Comparison of ENCODE assay signal across 16 cellular contexts in the genomic region with DNA sequence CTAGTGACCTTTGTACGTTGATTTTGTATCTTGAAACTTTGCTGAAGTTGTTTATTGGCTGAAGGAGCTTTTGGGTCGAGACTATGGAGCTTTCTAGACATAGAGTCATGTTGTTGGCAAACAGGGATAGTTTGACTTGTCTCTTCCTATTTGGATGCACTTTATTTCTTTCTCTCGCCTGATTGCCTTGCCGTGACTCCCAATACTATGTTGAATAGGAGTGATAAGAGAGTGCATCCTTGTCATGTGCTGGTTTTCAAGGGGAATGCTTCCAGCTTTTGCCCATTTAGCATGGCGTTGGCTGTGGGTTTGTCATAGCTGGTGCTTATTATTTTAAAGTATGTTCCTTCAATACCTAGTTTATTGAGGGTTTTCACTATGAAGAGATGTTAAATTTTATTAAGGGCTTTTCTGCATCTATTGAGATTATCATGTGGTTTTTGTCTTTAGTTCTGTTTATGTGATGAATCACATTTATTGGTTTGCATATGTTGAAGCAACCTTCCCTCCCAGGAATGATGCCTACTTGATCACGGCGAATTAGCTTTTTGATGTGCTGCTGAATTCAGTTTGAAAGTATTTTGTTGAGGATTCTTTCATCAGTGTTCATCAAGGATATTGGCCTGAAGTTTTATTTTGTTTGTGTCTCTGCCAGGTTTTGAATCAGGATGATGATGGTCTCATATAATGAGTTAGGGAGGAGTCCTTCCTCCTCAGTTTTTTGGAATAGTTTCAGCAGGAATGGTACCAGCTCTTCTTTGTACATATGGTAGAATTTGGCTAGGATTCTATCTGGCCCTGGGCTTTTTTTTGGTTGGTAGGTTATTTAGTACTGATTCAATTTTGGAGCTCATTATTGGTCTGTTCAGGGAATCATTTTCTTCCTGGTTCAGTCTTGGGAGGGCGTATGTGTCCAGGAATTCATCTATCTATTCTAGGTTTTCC.
DNase-seq lines count a peak whose midpoint lies in the region; ATAC-seq, FAIRE-seq and TF ChIP-seq lines count a peak whose summit lies in the region.
"Had no signal": no experiment of that assay in that cellular context is flagged by ENCODE, and none has a peak within 500 bp of the region (broad histone marks: within the 10 kb centered on the region; RNA-seq: fewer than 3 reads in every experiment).

No MANE protein-coding gene starts in this region.

- H3K36me3 ChIP-seq in RWPE2 (ENCODE audit: low read depth) (no peaks in the 10 kb centered on the region), small intestine (ENCODE audit: control insufficient read depth in 2 of 2, insufficient read depth in 2 of 2, low read length in 2 of 2) (no peaks in the 10 kb centered on the region)
- H3K36me3 ChIP-seq: heart right ventricle had no signal

- H3K27ac ChIP-seq in RWPE2 (ENCODE audit: poor library complexity, severe bottlenecking) (peak overlapping the region; percentile 66), small intestine (ENCODE audit: low read depth in 1 of 2, low read length in 1 of 2) (no peak overlapping the region)
- H3K27ac ChIP-seq: heart right ventricle had no signal

- ATAC-seq in RWPE2 (ENCODE audit: low read depth) = peak; percentile 74
- no peak for ATAC-seq in GM19023 (IDR thresholded peaks at IDR 0.05; ENCODE audit: unreplicated experiment)
- ATAC-seq in HG02678 (IDR thresholded peaks at IDR 0.05; ENCODE audit: unreplicated experiment) = no peak
- ATAC-seq: activated T-cell treated with anti-CD3 and anti-CD28 coated beads, Interleukin-2, amount 50 U/mL, for 72 hours; heart right ventricle; left colon; stimulated activated naive CD8-positive, alpha-beta T cell treated with anti-CD3 and anti-CD28 coated beads, Interleukin-15, Interleukin-2, amounts not matched to agents 100 U/mL and 50 U/mL, for 24 hours had no signal

- 62 to 66% (median 63%) methylated on average over 8 of the region's 8 CpGs for WGBS in small intestine, 3 donors

- DNase-seq in H54 (ENCODE audit: insufficient read length, low spot score) (no peak), RWPE2 (ENCODE audit: low spot score) (no peak), fibroblast of peridontal ligament (ENCODE audit: extremely low read depth) (peak; percentile 95), small intestine (peak; percentile 36)
- no peak for DNase-seq in stimulated activated CD4-positive, alpha-beta T cell treated with anti-CD3 and anti-CD28 coated beads, Interleukin-1b, Interleukin-23, amount 100 ng/mL, for 48 hours
- DNase-seq: activated CD4-positive, alpha-beta T cell treated with anti-CD3 and anti-CD28 coated beads, Interleukin-2, amount 50 U/mL, for 48 hours; activated T-cell treated with anti-CD3 and anti-CD28 coated beads, Interleukin-2, amount 50 U/mL, for 72 hours; aorta; effector CD8-positive, alpha-beta T cell; heart right ventricle; left colon; NCI-H1930; stimulated activated naive CD8-positive, alpha-beta T cell treated with anti-CD3 and anti-CD28 coated beads, Interleukin-15, Interleukin-2, amounts not matched to agents 100 U/mL and 50 U/mL, for 24 hours had no signal

- H3K9me3 ChIP-seq in RWPE2 (ENCODE audit: severe bottlenecking) = no peaks in the 10 kb centered on the region
- no peaks in the 10 kb centered on the region for H3K9me3 ChIP-seq in small intestine (ENCODE audit: control insufficient read depth, low read depth)
- H3K9me3 ChIP-seq: heart right ventricle had no signal

- H3K4me3 ChIP-seq in RWPE2 (ENCODE audit: severe bottlenecking) = no peak overlapping the region
- no peak overlapping the region for H3K4me3 ChIP-seq in small intestine (ENCODE audit: low read depth in 1 of 2, low read length in 2 of 2)
- H3K4me3 ChIP-seq: heart right ventricle had no signal

- H3K4me1 ChIP-seq in RWPE2 (ENCODE audit: insufficient read depth, poor library complexity, severe bottlenecking) (peaks cover 43% of the 10 kb centered on the region), small intestine (ENCODE audit: control insufficient read depth in 2 of 2, insufficient read depth in 1 of 2, low read depth in 1 of 2, low read length in 1 of 2) (peaks cover 2 to 5% of the 10 kb centered on the region in 2 donors)

- TF ChIP-seq POLR2A in H54 (IDR thresholded peaks at IDR 0.05; ENCODE audit: low read depth, low read length) = no peak

- H3K27me3 ChIP-seq in RWPE2 (ENCODE audit: insufficient read depth, poor library complexity, severe bottlenecking) (no peaks in the 10 kb centered on the region), small intestine (ENCODE audit: control insufficient read depth in 2 of 2, insufficient read depth in 2 of 2, low read length in 2 of 2) (no peaks in the 10 kb centered on the region)
- H3K27me3 ChIP-seq: heart right ventricle had no signal

- no peak for TF ChIP-seq CTCF in RWPE2 (IDR thresholded peaks at IDR 0.05; ENCODE audit: poor library complexity, severe bottlenecking)

- peak; percentile 27 for FAIRE-seq in H54 (lab: Jason Lieb, UNC)
- no peak for FAIRE-seq in small intestine (lab: Jason Lieb, UNC)
- FAIRE-seq: H1 had no signal

Comparison
In these comparisons a context has a peak if more than half of its experiments do, and no peak if none do; other contexts are left out.
1. DNase-seq: peak in fibroblast of peridontal ligament (single experiment) and small intestine (single experiment); none in H54 (single experiment), RWPE2 (single experiment) and stimulated activated CD4-positive, alpha-beta T cell treated with anti-CD3 and anti-CD28 coated beads, Interleukin-1b, Interleukin-23, amount 100 ng/mL, for 48 hours (single experiment).